In genomic region chr3:30729512-30729911, GRCh38 we compare ENCODE assay signal across 24 cellular contexts.
A peak's percentile ranks its signal among the peaks of the same experiment; 100 is the strongest.
DNase-seq lines count a peak whose midpoint lies in the region; ATAC-seq, FAIRE-seq and TF ChIP-seq lines count a peak whose summit lies in the region.
"Had no signal": no experiment of that assay in that cellular context is flagged by ENCODE, and none has a peak within 500 bp of the region (broad histone marks: within the 10 kb centered on the region; RNA-seq: fewer than 3 reads in every experiment).

No MANE protein-coding gene starts in this region.

- ATAC-seq in left ventricle myocardium superior (peak; percentile 61), DND-41 (ENCODE audit: insufficient read depth, low read depth) (peak; percentile 71), gastrocnemius medialis (peak; percentile 75 to 85)
- ATAC-seq: GM23338, HepG2 had no signal

- H3K9ac ChIP-seq in DND-41 (ENCODE audit: low read depth, low read length) (no peak overlapping the region), astrocyte (ENCODE audit: low read length) (no peak overlapping the region)

- H3K79me2 ChIP-seq in DND-41 (ENCODE audit: insufficient read depth, low read length) (no peaks in the 10 kb centered on the region), astrocyte (ENCODE audit: insufficient read depth, low read length) (no peaks in the 10 kb centered on the region)

- TF ChIP-seq CTCF in DND-41 (IDR thresholded peaks at IDR 0.05; ENCODE audit: borderline replicate concordance, extremely low read depth, low read length, poor library complexity, severe bottlenecking) (no peak), astrocyte (IDR thresholded peaks at IDR 0.05; ENCODE audit: insufficient read depth, low read depth, low read length) (no peak), gastrocnemius medialis (IDR thresholded peaks at IDR 0.05 in 4 of 5, conservative IDR thresholded peaks at IDR 0.05 in 1 of 5) (no peak)

- no peaks in the 10 kb centered on the region for H3K36me3 Mint-ChIP-seq in astrocyte (ENCODE audit: low read depth, unreplicated experiment)

- peaks cover 5% of the 10 kb centered on the region for H3K4me1 Mint-ChIP-seq in astrocyte (ENCODE audit: low read depth, unreplicated experiment)

- H3K36me3 ChIP-seq in DND-41 (ENCODE audit: insufficient read depth, low read length) = no peaks in the 10 kb centered on the region
- no peaks in the 10 kb centered on the region for H3K36me3 ChIP-seq in astrocyte (ENCODE audit: insufficient read depth, low read length)
- no peaks in the 10 kb centered on the region for H3K36me3 ChIP-seq in gastrocnemius medialis
- H3K36me3 ChIP-seq: HAP-1, Peyer's patch had no signal

- H3K4me3 ChIP-seq in DND-41 (ENCODE audit: low read depth in 1 of 2, low read length in 2 of 2) = no peak overlapping the region
- H3K4me3 ChIP-seq in astrocyte (ENCODE audit: insufficient read depth, low read depth, low read length) = no peak overlapping the region
- H3K4me3 ChIP-seq in gastrocnemius medialis = no peak overlapping the region
- H3K4me3 ChIP-seq: GM23338, HAP-1, Peyer's patch had no signal

- H4K20me1 ChIP-seq in DND-41 (ENCODE audit: insufficient read depth, low read length) (no peaks in the 10 kb centered on the region), astrocyte (ENCODE audit: insufficient read depth, low read length) (no peaks in the 10 kb centered on the region)

- H3K4me1 ChIP-seq in DND-41 (ENCODE audit: insufficient read depth, low read length) (no peaks in the 10 kb centered on the region), astrocyte (ENCODE audit: insufficient read depth, low read length) (no peaks in the 10 kb centered on the region), gastrocnemius medialis (peaks cover 22 to 23% of the 10 kb centered on the region in 2 donors)
- H3K4me1 ChIP-seq: HAP-1, Peyer's patch had no signal

- TF ChIP-seq POLR2A in gastrocnemius medialis (IDR thresholded peaks at IDR 0.05) = no peak

- no peak overlapping the region for H3K4me3 Mint-ChIP-seq in astrocyte (ENCODE audit: unreplicated experiment)
- H3K4me3 Mint-ChIP-seq: GM23338 had no signal

- H3K27ac ChIP-seq in DND-41 (ENCODE audit: low read length) = no peak overlapping the region
- H3K27ac ChIP-seq in astrocyte (ENCODE audit: low read depth, low read length) = no peak overlapping the region
- peak overlapping the region in 3 of 4 donors; percentile 11 to 24 (median 17) for H3K27ac ChIP-seq in gastrocnemius medialis
- H3K27ac ChIP-seq: HL-60, Peyer's patch had no signal

- H3K9me3 Mint-ChIP-seq in astrocyte (ENCODE audit: unreplicated experiment) = peaks cover 1% of the 10 kb centered on the region
- H3K9me3 Mint-ChIP-seq: CD8-positive, alpha-beta memory T cell; GM23338 had no signal

- intact Hi-C loops in left ventricle myocardium superior (cut with micrococcal nuclease) (no loop called here), cardiac septum (cut with DNase I) (no loop called here), gastrocnemius medialis (cut with DNase I; ENCODE audit: low total_unique reads) (no loop called here)

- no peaks in the 10 kb centered on the region for H3K27me3 ChIP-seq in DND-41 (ENCODE audit: insufficient read depth, low read length, poor library complexity)
- no peaks in the 10 kb centered on the region for H3K27me3 ChIP-seq in astrocyte (ENCODE audit: insufficient read depth, low read length)
- no peaks in the 10 kb centered on the region for H3K27me3 ChIP-seq in gastrocnemius medialis
- H3K27me3 ChIP-seq: Peyer's patch had no signal

- FAIRE-seq in astrocyte (lab: Jason Lieb, UNC) = peak; percentile 45
- FAIRE-seq: G401.6, GM18507, HepG2 had no signal

- in situ Hi-C loops in gastrocnemius medialis (cut with MboI; ENCODE audit: low sequenced_read_pairs in 4 of 4) = no loop called here

- H3K4me2 ChIP-seq in DND-41 (ENCODE audit: insufficient read depth, low read length) (no peak overlapping the region), astrocyte (ENCODE audit: low read length) (no peak overlapping the region)
- H3K4me2 ChIP-seq: GM23338 had no signal

- H3K9me3 ChIP-seq in DND-41 (ENCODE audit: insufficient read depth, low read length, severe bottlenecking) (no peaks in the 10 kb centered on the region), astrocyte (ENCODE audit: insufficient read depth, low read depth, low read length) (no peaks in the 10 kb centered on the region), gastrocnemius medialis (no peaks in the 10 kb centered on the region)
- H3K9me3 ChIP-seq: HAP-1, Peyer's patch had no signal

- DNase-seq in left ventricle myocardium superior = no peak
- DNase-seq in cardiac septum (ENCODE audit: low spot score) = no peak
- no peak for DNase-seq in DND-41
- no peak for DNase-seq in astrocyte (ENCODE audit: low read depth)
- no peak for DNase-seq in gastrocnemius medialis
- no peak for DNase-seq in stimulated activated CD8-positive, alpha-beta memory T cell treated with anti-CD3 and anti-CD28 coated beads, Interleukin-4, amount 100 ng/mL, for 48 hours
- DNase-seq in GM03348 (ENCODE audit: low spot score) = no peak
- DNase-seq: Calu3, DMS153, KG1, NCI-H1092, NCI-H1436 treated with DMSO at 0.1 percent for 48 hours, NCI-H2029, NCI-H345, NCI-H524, NCI-H82, Peyer's patch had no signal

- H3K27me3 Mint-ChIP-seq in astrocyte (ENCODE audit: low read depth, unreplicated experiment) = no peaks in the 10 kb centered on the region

- H2AFZ ChIP-seq in DND-41 (ENCODE audit: low read depth, low read length) (no peak overlapping the region), astrocyte (ENCODE audit: low read depth, low read length) (no peak overlapping the region)
- H2AFZ ChIP-seq: GM23338 had no signal

- H3K27ac Mint-ChIP-seq in astrocyte (ENCODE audit: unreplicated experiment) = no peak overlapping the region
- H3K27ac Mint-ChIP-seq: GM23338 had no signal

Comparison
In these comparisons a context has a peak if more than half of its experiments do, and no peak if none do; other contexts are left out.
1. H3K27ac ChIP-seq: peak in gastrocnemius medialis (3 of 4); none in DND-41 (single experiment) and astrocyte (single experiment).
2. Peak in every context shown above with its lines, with median percentiles within 50 percentile points of each other: ATAC-seq.